Comparison of ENCODE assay signal across 15 cellular contexts in the genomic region with DNA sequence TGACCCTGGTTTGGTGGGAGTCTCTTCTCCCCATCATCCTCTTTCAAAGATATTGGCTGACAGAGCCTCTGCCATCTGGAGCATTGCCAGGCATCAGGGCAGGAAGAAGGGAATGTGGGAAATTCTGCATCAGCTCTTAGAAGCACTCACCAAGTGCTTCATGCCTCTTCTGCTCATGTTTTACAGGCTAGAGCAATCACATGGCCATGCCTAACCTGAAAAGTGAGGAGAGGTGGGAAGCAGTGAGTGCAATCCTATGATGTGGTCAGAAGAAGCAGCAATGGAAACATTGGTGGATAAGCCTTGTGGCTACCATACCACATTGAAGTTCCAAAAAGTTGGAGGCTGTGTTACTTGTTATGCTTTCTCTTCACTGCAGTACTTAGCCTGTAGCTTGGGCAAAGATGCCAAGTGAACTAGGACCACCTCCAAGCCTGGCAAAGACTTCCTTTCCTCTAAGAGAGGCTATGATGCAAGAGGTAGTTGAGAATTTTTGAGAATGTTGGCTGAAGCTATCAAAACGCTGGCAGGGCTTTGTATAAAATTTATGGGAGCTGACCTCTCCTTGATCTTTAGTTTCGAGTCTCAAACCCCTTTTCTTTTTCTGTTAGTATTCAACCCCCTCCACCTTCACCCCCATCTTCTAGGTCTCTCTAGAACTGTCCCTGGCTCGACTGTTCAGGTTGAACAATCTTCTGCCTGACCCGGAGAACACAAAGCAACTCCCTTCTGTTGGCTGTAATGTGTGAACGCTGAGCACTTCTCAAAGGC.
DNase-seq lines count a peak whose midpoint lies in the region; ATAC-seq and TF ChIP-seq lines count a peak whose summit lies in the region.
"Had no signal": no experiment of that assay in that cellular context is flagged by ENCODE, and none has a peak within 500 bp of the region (broad histone marks: within the 10 kb centered on the region; RNA-seq: fewer than 3 reads in every experiment).

No MANE protein-coding gene starts in this region.

- H3K9me3 ChIP-seq in Caco-2 = no peaks in the 10 kb centered on the region
- no peaks in the 10 kb centered on the region for H3K9me3 ChIP-seq in Panc1 (ENCODE audit: control insufficient read depth, insufficient read depth, low read depth, low read length)
- no peaks in the 10 kb centered on the region for H3K9me3 ChIP-seq in prostate gland
- H3K9me3 ChIP-seq: mucosa of descending colon had no signal

- H3K27ac ChIP-seq in Panc1 (ENCODE audit: low read length) (peak overlapping the region; percentile 48), prostate gland (no peak overlapping the region)

- H3K27me3 ChIP-seq in Caco-2 (replicated peaks; ENCODE audit: control insufficient read depth, insufficient read depth, low read length) (no peaks in the 10 kb centered on the region; the same call in 1 of the 2 replicates), Panc1 (ENCODE audit: control insufficient read depth, insufficient read depth, low read length) (no peaks in the 10 kb centered on the region), prostate gland (replicated peaks; ENCODE audit: insufficient read depth) (no peaks in the 10 kb centered on the region)

- 37% methylated on average over 5 of the region's 5 CpGs for WGBS in prostate gland

- H3K27ac Mint-ChIP-seq in Caco-2 (ENCODE audit: unreplicated experiment) (peak overlapping the region; percentile 9), nephron progenitor cell (no peak overlapping the region)
- H3K27ac Mint-ChIP-seq: activated T-cell treated with anti-CD3 and anti-CD28 coated beads, Interleukin-2, amount 50 U/mL, for 72 hours had no signal

- H3K4me3 ChIP-seq in Caco-2 (ENCODE audit: low read depth, low read length) (no peak overlapping the region), Panc1 (ENCODE audit: low read depth in 2 of 2, low read length in 2 of 2) (no peak overlapping the region), prostate gland (no peak overlapping the region)
- H3K4me3 ChIP-seq: mucosa of descending colon had no signal

- H3K36me3 Mint-ChIP-seq in Caco-2 (ENCODE audit: insufficient read depth, unreplicated experiment) (no peaks in the 10 kb centered on the region), nephron progenitor cell (ENCODE audit: low read depth) (no peaks in the 10 kb centered on the region)

- H3K9me3 Mint-ChIP-seq in Caco-2 (ENCODE audit: unreplicated experiment) (peaks cover 10% of the 10 kb centered on the region), nephron progenitor cell (no peaks in the 10 kb centered on the region)
- H3K9me3 Mint-ChIP-seq: activated T-cell treated with anti-CD3 and anti-CD28 coated beads, Interleukin-2, amount 50 U/mL, for 72 hours had no signal

- CTCF ChIA-PET in Caco-2 (lab: Charles Lee) = interaction anchor here (0.6 to 2.0 kb wide), 2 partner anchors 9 to 24 kb away, joined by 4 to 8 read pairs; no protein-coding TSS in a partner anchor
- CTCF ChIA-PET in Panc1 (lab: Charles Lee) = interaction anchor here (0.7 kb wide), 1 partner anchor 21 kb away, joined by 8 read pairs; no protein-coding TSS in a partner anchor

- in situ Hi-C loops in Panc1 (cut with HindIII; ENCODE audit: low pct_unique_long_range_greater_than_20kb, low sequenced_read_pairs) = no loop called here

- TF ChIP-seq POLR2A in prostate gland (IDR thresholded peaks at IDR 0.05) = no peak

- H3K36me3 ChIP-seq in Caco-2 (ENCODE audit: control insufficient read depth, insufficient read depth, low read length) (no peaks in the 10 kb centered on the region), Panc1 (ENCODE audit: control insufficient read depth, insufficient read depth, low read length) (no peaks in the 10 kb centered on the region), prostate gland (no peaks in the 10 kb centered on the region)

- no peak for TF ChIP-seq CTCF in Caco-2 (IDR thresholded peaks at IDR 0.05; ENCODE audit: insufficient read depth in 1 of 2, low read depth in 1 of 2, low read length in 1 of 2, severe bottlenecking in 1 of 2, unreplicated experiment in 1 of 2)
- no peak for TF ChIP-seq CTCF in Panc1 (IDR thresholded peaks at IDR 0.05)
- TF ChIP-seq CTCF in prostate gland (IDR thresholded peaks at IDR 0.05) = no peak
- no peak for TF ChIP-seq CTCF in nephron progenitor cell (IDR thresholded peaks at IDR 0.05)

- intact Hi-C loops in Caco-2 (cut with micrococcal nuclease; ENCODE audit: unreplicated experiment) (loop anchor here (2.0 kb wide), 1 partner anchor 24 kb away; no protein-coding TSS in a partner anchor), Panc1 (cut with micrococcal nuclease; ENCODE audit: unreplicated experiment) (no loop called here), left cardiac atrium (cut with DNase I) (no loop called here), prostate gland (cut with DNase I) (no loop called here)

- peak overlapping the region; percentile 37 for H3K4me3 Mint-ChIP-seq in Caco-2 (ENCODE audit: unreplicated experiment)
- H3K4me3 Mint-ChIP-seq in nephron progenitor cell = no peak overlapping the region
- H3K4me3 Mint-ChIP-seq: activated T-cell treated with anti-CD3 and anti-CD28 coated beads, Interleukin-2, amount 50 U/mL, for 72 hours had no signal

- ATAC-seq in Panc1 = no peak
- ATAC-seq in left cardiac atrium = peak; percentile 53 to 56
- no peak for ATAC-seq in HG03139 (IDR thresholded peaks at IDR 0.05; ENCODE audit: unreplicated experiment)
- ATAC-seq: activated T-cell treated with anti-CD3 and anti-CD28 coated beads, Interleukin-2, amount 50 U/mL, for 72 hours; SK-N-SH treated with all-trans-retinoic acid at 6 μM for 48 hours had no signal

- no peaks in the 10 kb centered on the region for H3K27me3 Mint-ChIP-seq in Caco-2 (ENCODE audit: insufficient read depth, unreplicated experiment)
- H3K27me3 Mint-ChIP-seq in nephron progenitor cell (ENCODE audit: low read depth, poor library complexity) = peaks cover 15% of the 10 kb centered on the region

- no peak for DNase-seq in Caco-2
- DNase-seq in Panc1 (ENCODE audit: low read depth, low spot score) = no peak
- DNase-seq in left cardiac atrium = no peak
- peak; percentile 53 for DNase-seq in prostate gland (ENCODE audit: low spot score)
- DNase-seq in stimulated activated CD4-positive, alpha-beta T cell treated with anti-CD3 and anti-CD28 coated beads, Interleukin-15, amount 100 ng/mL, for 24 hours = no peak
- DNase-seq in mucosa of gallbladder (ENCODE audit: low spot score) = no peak
- no peak for DNase-seq in nephron progenitor cell
- DNase-seq: activated CD4-positive, alpha-beta T cell treated with anti-CD3 and anti-CD28 coated beads, Interleukin-2, amount 50 U/mL, for 4 hours; activated T-cell treated with anti-CD3 and anti-CD28 coated beads, Interleukin-2, amount 50 U/mL, for 72 hours; AML-193; KG1; OCI-M1 had no signal

- POLR2A ChIA-PET in Caco-2 (lab: Charles Lee) (no interaction called here), Panc1 (lab: Charles Lee) (no interaction called here)

- peaks cover 31% of the 10 kb centered on the region for H3K4me1 ChIP-seq in Caco-2
- H3K4me1 ChIP-seq in Panc1 (ENCODE audit: control insufficient read depth, insufficient read depth, low read length) = peaks cover 19% of the 10 kb centered on the region
- no peaks in the 10 kb centered on the region for H3K4me1 ChIP-seq in prostate gland (replicated peaks)

- H3K4me1 Mint-ChIP-seq in Caco-2 (ENCODE audit: low read depth, unreplicated experiment) = peaks cover 28% of the 10 kb centered on the region
- H3K4me1 Mint-ChIP-seq in nephron progenitor cell = peaks cover 14% of the 10 kb centered on the region

- BruUV-seq in Caco-2 (replicated peaks; lab: Mats Ljungman, UMichigan) = no TSS peak
- no TSS peak for BruUV-seq in Panc1 (replicated peaks; lab: Mats Ljungman, UMichigan)

Comparison
In these comparisons a context has a peak if more than half of its experiments do, and no peak if none do; other contexts are left out.
1. ATAC-seq: peak in left cardiac atrium (2 of 2); none in Panc1 (single experiment) and HG03139 (single experiment).